8 cellular contexts compared by ENCODE assay signal in genomic region chr12:56725723-56726102, GRCh38. TPM values are rescaled to one million over a fixed set of nuclear protein-coding genes. Genes with fewer than 3 reads are reported as not detected.
DNase-seq lines count a peak whose midpoint lies in the region; ATAC-seq and TF ChIP-seq lines count a peak whose summit lies in the region.

No MANE protein-coding gene starts in this region.

- H3K4me3 ChIP-seq in GM12875 (ENCODE audit: low read depth, low read length) (peak overlapping the region; percentile 99), sigmoid colon (peak overlapping the region; percentile 59 to 97 (median 68))

- H3K36me3 ChIP-seq in sigmoid colon = peaks cover 0 to 33% (median 4%) of the 10 kb centered on the region in 4 donors

- no peak for TF ChIP-seq POLR2A in sigmoid colon (IDR thresholded peaks at IDR 0.05)

- intact Hi-C loops in sigmoid colon (cut with DNase I) = loop anchor here (1.0 to 2.0 kb wide), 3 partner anchors 37 to 89 kb away; partner anchors contain the start of gene PTGES3

- no peak for ATAC-seq in SK-N-SH treated with all-trans-retinoic acid at 6 μM for 48 hours

- H3K9me3 ChIP-seq in sigmoid colon = no peaks in the 10 kb centered on the region

- TF ChIP-seq EP300 in sigmoid colon (IDR thresholded peaks at IDR 0.05) = no peak

- peaks cover 0 to 41% (median 36%) of the 10 kb centered on the region in 4 donors for H3K4me1 ChIP-seq in sigmoid colon

- 35% methylated on average over 7 of the region's 7 CpGs for WGBS in sigmoid colon, 2 donors

- H3K27ac ChIP-seq in sigmoid colon = peak overlapping the region; percentile 88 to 96 (median 90)

- DNase-seq in fibroblast of peridontal ligament (ENCODE audit: extremely low read depth) = peak; percentile 38
- DNase-seq in sigmoid colon = no peak
- no peak for DNase-seq in iPS-NIHi7 (ENCODE audit: extremely low spot score)
- no peak for DNase-seq in stimulated activated CD4-positive, alpha-beta T cell treated with anti-CD3 and anti-CD28 coated beads, Interleukin-2, amount 100 ng/mL, for 48 hours
- DNase-seq in cerebellar nuclear complex (lab: John Stamatoyannopoulos, UW) = no peak
- DNase-seq in NCI-H2029 (lab: John Stamatoyannopoulos, UW) = no peak

- no peak for TF ChIP-seq CTCF in GM12875 (IDR thresholded peaks at IDR 0.05; ENCODE audit: borderline replicate concordance, insufficient read depth, low read depth, low read length)
- TF ChIP-seq CTCF in sigmoid colon (IDR thresholded peaks at IDR 0.05) = no peak

- H3K27me3 ChIP-seq in sigmoid colon = no peaks in the 10 kb centered on the region

TF ChIP-seq in SK-N-SH treated with all-trans-retinoic acid at 6 μM for 48 hours, 23 proteins besides CTCF, POLR2A, EP300 and RAD21:
- TF ChIP-seq PATZ1 (CRISPR knock-in tag; IDR thresholded peaks at IDR 0.05; ENCODE audit: borderline replicate concordance) (peak; percentile 70; the same call in 1 of the 2 replicates), ZFP30 (CRISPR knock-in tag; IDR thresholded peaks at IDR 0.05) (no peak)

RNA-seq across cellular contexts. Expression of gene NACA, which starts 0.6 kb away (rescaled TPM):
- 1,000 to 10,000 TPM; 1,056 to 1,536 (median 1,356) TPM for total RNA-seq in sigmoid colon
- 1,000 to 10,000 TPM; 1,639 to 2,405 (median 1,646) TPM for polyA plus RNA-seq in sigmoid colon

RNA-seq across cellular contexts. Expression of gene PRIM1, which starts 26.4 kb away (rescaled TPM):
- total RNA-seq in sigmoid colon = 1 to 10 TPM; 3.9 to 7.5 (median 6.5) TPM
- 10 to 100 TPM in 1 of 3 donors, 1 to 10 TPM in 2; 2.4 to 11.0 (median 5.3) TPM for polyA plus RNA-seq in sigmoid colon

RNA-seq across cellular contexts. Expression of gene HSD17B6, which starts 37.4 kb away (rescaled TPM):
- total RNA-seq in sigmoid colon = 10 to 100 TPM; 31.0 to 69.2 (median 55.8) TPM
- 1 to 10 TPM in 2 of 3 donors, under 1 TPM in 1; 0.92 to 3.5 (median 1.2) TPM for polyA plus RNA-seq in sigmoid colon

RNA-seq across cellular contexts. Expression of gene PTGES3, which starts 37.6 kb away (rescaled TPM):
- total RNA-seq in sigmoid colon = 100 to 1,000 TPM in 3 of 4 donors, 10 to 100 TPM in 1; 92.8 to 156 (median 120) TPM
- polyA plus RNA-seq in sigmoid colon = 100 to 1,000 TPM; 179 to 209 (median 185) TPM
